In the genomic region with DNA sequence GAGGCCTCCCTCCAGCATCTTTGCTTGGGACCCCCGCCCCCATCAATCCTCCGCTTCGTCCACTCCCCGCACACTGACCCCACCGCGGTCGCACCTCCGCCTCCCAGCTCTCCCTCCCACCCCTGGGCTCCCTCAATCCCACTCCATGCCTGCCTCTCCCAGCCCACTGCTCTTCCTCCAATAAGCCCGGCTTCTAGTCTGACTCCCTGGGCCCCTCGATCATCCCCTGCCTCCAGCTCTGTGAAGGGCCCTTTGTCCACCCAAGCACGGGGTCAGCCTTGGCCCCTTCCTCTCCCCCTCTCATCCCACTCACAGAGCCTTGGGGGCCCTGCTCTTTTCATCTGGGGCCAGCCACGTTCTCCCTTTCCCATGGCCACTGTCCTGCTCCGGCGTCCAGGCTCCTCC, we compare ENCODE assay signal across 11 cellular contexts. TPM values are rescaled to one million over a fixed set of nuclear protein-coding genes. Genes with fewer than 3 reads are reported as not detected.
A peak's percentile ranks its signal among the peaks of the same experiment; 100 is the strongest.
DNase-seq lines count a peak whose midpoint lies in the region; ATAC-seq and TF ChIP-seq lines count a peak whose summit lies in the region.
"Had no signal": no experiment of that assay in that cellular context is flagged by ENCODE, and none has a peak within 500 bp of the region (broad histone marks: within the 10 kb centered on the region; RNA-seq: fewer than 3 reads in every experiment).

No MANE protein-coding gene starts in this region.

- H3K27ac ChIP-seq in heart right ventricle, result peak overlapping the region; percentile 81 to 97 (median 90)
- peak overlapping the region; percentile 98 for H3K27ac ChIP-seq in muscle layer of colon (ENCODE audit: low read depth, low read length)
- peak overlapping the region; percentile 70 to 73 for H3K27ac ChIP-seq in aorta (ENCODE audit: low read depth in 1 of 2, low read length in 2 of 2)
- H3K27ac ChIP-seq: neutrophil had no signal

- H3K27me3 ChIP-seq in heart right ventricle (peaks cover 0 to 61% (median 18%) of the 10 kb centered on the region in 7 donors), muscle layer of colon (ENCODE audit: control insufficient read depth in 1 of 2, insufficient read depth in 2 of 2, low read length in 2 of 2) (peaks cover 0 to 4% of the 10 kb centered on the region in 2 donors), aorta (ENCODE audit: control insufficient read depth in 1 of 2, insufficient read depth in 2 of 2, low read length in 1 of 2) (no peaks in the 10 kb centered on the region)

- ATAC-seq in heart right ventricle, result no peak
- ATAC-seq in aorta (ENCODE audit: low FRiP score), result no peak
- no peak for ATAC-seq in mucosa of descending colon

- no peak for TF ChIP-seq CTCF in heart right ventricle (IDR thresholded peaks at IDR 0.05)
- TF ChIP-seq CTCF in cardiac fibroblast (IDR thresholded peaks at IDR 0.05; ENCODE audit: low read depth, low read length), result no peak
- no peak for TF ChIP-seq CTCF in mucosa of descending colon (IDR thresholded peaks at IDR 0.05)

- H3K9ac ChIP-seq in muscle layer of colon (ENCODE audit: low read length), result peak overlapping the region; percentile 90

- intact Hi-C loops in heart right ventricle (cut with DNase I), result loop anchor here in 2 of 10 donors (1.0 to 10.0 kb wide), 2 partner anchors 50 to 78 kb away; no protein-coding TSS in a partner anchor
- intact Hi-C loops in cardiac septum (cut with DNase I), result loop anchor here (2.0 kb wide), 1 partner anchor 56 kb away; the partner anchor contains the start of gene SRSF4
- intact Hi-C loops in aorta (cut with DNase I), result no loop called here
- intact Hi-C loops in mucosa of descending colon (cut with DNase I, micrococcal nuclease), result loop anchor here in 1 of 2 donors (10.0 kb wide), 1 partner anchor 50 kb away; no protein-coding TSS in a partner anchor

- H3K4me1 ChIP-seq in heart right ventricle, result peaks cover 6 to 36% (median 28%) of the 10 kb centered on the region in 9 donors
- H3K4me1 ChIP-seq in muscle layer of colon (ENCODE audit: insufficient read depth, low read length), result peaks cover 17% of the 10 kb centered on the region
- no peaks in the 10 kb centered on the region for H3K4me1 ChIP-seq in aorta (ENCODE audit: control insufficient read depth in 1 of 2, insufficient read depth in 2 of 2, low read length in 2 of 2)
- peaks cover 34% of the 10 kb centered on the region for H3K4me1 ChIP-seq in mucosa of descending colon (ENCODE audit: low read depth)

- H3K4me3 ChIP-seq in heart right ventricle (peak overlapping the region; percentile 59 to 99 (median 70)), cardiac fibroblast (replicated peaks in 1 of 2; ENCODE audit: low read depth in 2 of 2, low read length in 2 of 2) (peak overlapping the region; percentile 62 to 73), muscle layer of colon (ENCODE audit: low read depth in 1 of 2, low read length in 2 of 2) (peak overlapping the region; percentile 69 to 96), aorta (ENCODE audit: low read length in 2 of 2) (peak overlapping the region in 1 of 2 donors; percentile 14), mucosa of descending colon (no peak overlapping the region)

- no peaks in the 10 kb centered on the region for H3K9me3 ChIP-seq in heart right ventricle
- H3K9me3 ChIP-seq in muscle layer of colon (ENCODE audit: low read length), result no peaks in the 10 kb centered on the region
- no peaks in the 10 kb centered on the region for H3K9me3 ChIP-seq in aorta (ENCODE audit: control insufficient read depth, low read length)
- no peaks in the 10 kb centered on the region for H3K9me3 ChIP-seq in mucosa of descending colon
- H3K9me3 ChIP-seq: neutrophil had no signal

- 58 to 64% methylated on average over 11 to 14 of the region's 14 CpGs for WGBS in heart right ventricle, 2 donors
- WGBS in aorta, 2 donors, result 50 to 56% methylated on average over 14 of the region's 14 CpGs

- DNase-seq in heart right ventricle (peak in 1 of 2 donors; percentile 16), cardiac septum (ENCODE audit: low spot score) (no peak), cardiac fibroblast (ENCODE audit: low read depth in 2 of 2) (no peak), aorta (no peak), retina (no peak), mucosa of descending colon (no peak), kidney glomerular epithelial cell (lab: John Stamatoyannopoulos, UW) (no peak)
- DNase-seq: activated effector memory CD4-positive, alpha-beta T cell treated with anti-CD3 and anti-CD28 coated beads, Interleukin-2, amount 50 U/mL, for 16 hours; NCI-H2171 treated with DMSO at 0.1 percent for 48 hours had no signal

- H3K36me3 ChIP-seq in heart right ventricle, result no peaks in the 10 kb centered on the region
- H3K36me3 ChIP-seq in muscle layer of colon (ENCODE audit: insufficient read depth, low read length), result no peaks in the 10 kb centered on the region
- no peaks in the 10 kb centered on the region for H3K36me3 ChIP-seq in aorta (ENCODE audit: control insufficient read depth in 1 of 2, insufficient read depth in 2 of 2, low read length in 1 of 2)
- no peaks in the 10 kb centered on the region for H3K36me3 ChIP-seq in mucosa of descending colon (ENCODE audit: low read depth)

RNA-seq across cellular contexts. Expression of gene TMEM200B, which starts 1.5 kb away (rescaled TPM):
- total RNA-seq in heart right ventricle, result 1 to 10 TPM in 8 of 10 donors, under 1 TPM in 2; 0.79 to 2.2 (median 1.5) TPM
- polyA plus RNA-seq in heart right ventricle, result 1 to 10 TPM; 1.8 to 3.3 TPM
- total RNA-seq in cardiac septum, result 2.1 TPM
- total RNA-seq in aorta, result 10 to 100 TPM; 18.2 to 18.9 TPM
- polyA plus RNA-seq in aorta, result 10 to 100 TPM in 1 of 2 donors, 1 to 10 TPM in 1; 5.4 to 13.0 TPM
- total RNA-seq in mucosa of descending colon, result 10 to 100 TPM in 1 of 3 donors, 1 to 10 TPM in 1, under 1 TPM in 1; 0.90 to 33.9 (median 3.9) TPM

RNA-seq across cellular contexts. Expression of gene SRSF4, which starts 56.5 kb away (rescaled TPM):
- total RNA-seq in heart right ventricle, result 10 to 100 TPM; 40.8 to 67.8 (median 49.0) TPM
- 10 to 100 TPM; 42.4 to 64.6 TPM for polyA plus RNA-seq in heart right ventricle
- 54.8 TPM for total RNA-seq in cardiac septum
- total RNA-seq in aorta, result 10 to 100 TPM; 85.0 to 85.6 TPM
- 10 to 100 TPM; 57.6 to 76.0 TPM for polyA plus RNA-seq in aorta
- total RNA-seq in mucosa of descending colon, result 100 to 1,000 TPM in 1 of 3 donors, 10 to 100 TPM in 2; 63.7 to 140 (median 75.2) TPM
